1 cellular context compared by ENCODE assay signal in the genomic region with DNA sequence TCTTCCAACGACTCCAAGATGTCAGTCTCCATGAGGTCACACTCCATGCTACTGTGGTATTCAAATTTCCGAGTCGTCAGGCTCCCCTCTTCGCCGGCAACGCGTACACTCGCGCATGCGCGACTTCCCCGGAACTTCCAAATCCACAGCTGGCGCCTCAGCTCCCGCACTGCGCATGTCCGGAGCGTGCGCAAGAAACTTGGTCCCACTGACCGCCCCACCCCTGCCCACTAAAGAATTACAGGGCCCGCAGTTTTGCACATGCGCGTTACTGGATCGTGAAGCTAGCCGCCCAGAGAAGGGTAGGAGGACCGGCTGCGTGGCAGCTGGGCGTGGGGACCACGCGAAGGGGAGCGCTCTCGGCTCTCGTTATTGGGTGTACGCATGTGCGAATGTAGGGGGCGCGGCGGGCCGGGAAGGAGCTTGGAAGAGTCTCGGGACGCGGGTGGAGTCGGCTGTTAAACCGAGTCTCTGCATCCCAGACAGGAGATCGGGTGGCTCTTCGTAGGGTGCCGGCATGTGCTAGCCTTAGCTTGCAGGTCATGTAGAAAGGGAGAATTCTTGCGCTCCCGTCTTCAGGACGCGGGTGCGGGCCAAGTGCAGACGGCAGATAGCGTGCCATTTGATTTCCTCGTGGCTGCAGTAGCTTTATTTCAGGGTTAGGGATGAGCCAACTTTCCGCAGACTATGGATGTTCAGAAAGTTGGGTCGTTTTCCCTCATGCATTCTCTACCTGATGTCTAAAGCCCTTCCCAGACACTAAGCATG.
A peak's percentile ranks its signal among the peaks of the same experiment; 100 is the strongest.
TF ChIP-seq lines count a peak whose summit lies in the region.

Gene FAM98A, minus strand, starts transcription at position 125 of the 768 bp plus-strand sequence. Its CDS starts 78 bp downstream, at position 47.

TF ChIP-seq in K562, 482 proteins besides CTCF, POLR2A, EP300 and RAD21 (continued from another document and continues in another):
- TF ChIP-seq, protein P1, sequence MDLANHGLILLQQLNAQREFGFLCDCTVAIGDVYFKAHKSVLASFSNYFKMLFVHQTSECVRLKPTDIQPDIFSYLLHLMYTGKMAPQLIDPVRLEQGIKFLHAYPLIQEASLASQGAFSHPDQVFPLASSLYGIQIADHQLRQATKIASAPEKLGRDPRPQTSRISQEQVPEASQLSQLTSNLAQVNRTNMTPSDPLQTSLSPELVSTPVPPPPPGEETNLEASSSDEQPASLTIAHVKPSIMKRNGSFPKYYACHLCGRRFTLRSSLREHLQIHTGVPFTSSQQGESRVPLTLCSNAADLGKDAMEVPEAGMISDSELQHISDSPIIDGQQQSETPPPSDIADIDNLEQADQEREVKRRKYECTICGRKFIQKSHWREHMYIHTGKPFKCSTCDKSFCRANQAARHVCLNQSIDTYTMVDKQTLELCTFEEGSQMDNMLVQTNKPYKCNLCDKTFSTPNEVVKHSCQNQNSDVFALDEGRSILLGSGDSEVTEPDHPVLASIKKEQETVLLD (IDR thresholded peaks at IDR 0.05): peak; percentile 99
- peak; percentile 55 for TF ChIP-seq MTA1 (IDR thresholded peaks at IDR 0.05; ENCODE audit: borderline replicate concordance)
- TF ChIP-seq TARDBP (IDR thresholded peaks at IDR 0.05): peak; percentile 95
- peak in 1 of 2 experiments; percentile 58; a peak in 2 of 4 replicates for TF ChIP-seq HDAC1 (IDR thresholded peaks at IDR 0.05)
- no peak for TF ChIP-seq HMG20A (CRISPR knock-in tag; conservative IDR thresholded peaks at IDR 0.05)
- peak in 1 of 2 experiments; percentile 91; a peak in 2 of 4 replicates for TF ChIP-seq TEAD1 (CRISPR knock-in tag; IDR thresholded peaks at IDR 0.05)
- peak; percentile 63 for TF ChIP-seq GABPA (tag; conservative IDR thresholded peaks at IDR 0.05; ENCODE audit: low read depth)
- TF ChIP-seq, protein P2, sequence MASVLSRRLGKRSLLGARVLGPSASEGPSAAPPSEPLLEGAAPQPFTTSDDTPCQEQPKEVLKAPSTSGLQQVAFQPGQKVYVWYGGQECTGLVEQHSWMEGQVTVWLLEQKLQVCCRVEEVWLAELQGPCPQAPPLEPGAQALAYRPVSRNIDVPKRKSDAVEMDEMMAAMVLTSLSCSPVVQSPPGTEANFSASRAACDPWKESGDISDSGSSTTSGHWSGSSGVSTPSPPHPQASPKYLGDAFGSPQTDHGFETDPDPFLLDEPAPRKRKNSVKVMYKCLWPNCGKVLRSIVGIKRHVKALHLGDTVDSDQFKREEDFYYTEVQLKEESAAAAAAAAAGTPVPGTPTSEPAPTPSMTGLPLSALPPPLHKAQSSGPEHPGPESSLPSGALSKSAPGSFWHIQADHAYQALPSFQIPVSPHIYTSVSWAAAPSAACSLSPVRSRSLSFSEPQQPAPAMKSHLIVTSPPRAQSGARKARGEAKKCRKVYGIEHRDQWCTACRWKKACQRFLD (CRISPR knock-in tag; IDR thresholded peaks at IDR 0.05): 0 out of 2 replicates have a peak, but pooled peaks have one; percentile 44
- peak; percentile 82 for TF ChIP-seq RBFOX2 (IDR thresholded peaks at IDR 0.05; ENCODE audit: low read depth, low read length)
- no peak for TF ChIP-seq RBM34 (IDR thresholded peaks at IDR 0.05; ENCODE audit: borderline replicate concordance, insufficient read depth, low read length)
- TF ChIP-seq, protein P3, sequence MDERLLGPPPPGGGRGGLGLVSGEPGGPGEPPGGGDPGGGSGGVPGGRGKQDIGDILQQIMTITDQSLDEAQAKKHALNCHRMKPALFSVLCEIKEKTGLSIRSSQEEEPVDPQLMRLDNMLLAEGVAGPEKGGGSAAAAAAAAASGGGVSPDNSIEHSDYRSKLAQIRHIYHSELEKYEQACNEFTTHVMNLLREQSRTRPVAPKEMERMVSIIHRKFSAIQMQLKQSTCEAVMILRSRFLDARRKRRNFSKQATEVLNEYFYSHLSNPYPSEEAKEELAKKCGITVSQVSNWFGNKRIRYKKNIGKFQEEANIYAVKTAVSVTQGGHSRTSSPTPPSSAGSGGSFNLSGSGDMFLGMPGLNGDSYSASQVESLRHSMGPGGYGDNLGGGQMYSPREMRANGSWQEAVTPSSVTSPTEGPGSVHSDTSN (CRISPR knock-in tag; IDR thresholded peaks at IDR 0.05; ENCODE audit: low read depth): no peak
- TF ChIP-seq, protein P3 (tag; conservative IDR thresholded peaks at IDR 0.05; ENCODE audit: low read depth): no peak
- TF ChIP-seq LEF1 (IDR thresholded peaks at IDR 0.05): no peak
- peak; percentile 77 for TF ChIP-seq HNRNPLL (IDR thresholded peaks at IDR 0.05; ENCODE audit: low read depth, low read length, poor library complexity, severe bottlenecking)
- TF ChIP-seq, protein P4, sequence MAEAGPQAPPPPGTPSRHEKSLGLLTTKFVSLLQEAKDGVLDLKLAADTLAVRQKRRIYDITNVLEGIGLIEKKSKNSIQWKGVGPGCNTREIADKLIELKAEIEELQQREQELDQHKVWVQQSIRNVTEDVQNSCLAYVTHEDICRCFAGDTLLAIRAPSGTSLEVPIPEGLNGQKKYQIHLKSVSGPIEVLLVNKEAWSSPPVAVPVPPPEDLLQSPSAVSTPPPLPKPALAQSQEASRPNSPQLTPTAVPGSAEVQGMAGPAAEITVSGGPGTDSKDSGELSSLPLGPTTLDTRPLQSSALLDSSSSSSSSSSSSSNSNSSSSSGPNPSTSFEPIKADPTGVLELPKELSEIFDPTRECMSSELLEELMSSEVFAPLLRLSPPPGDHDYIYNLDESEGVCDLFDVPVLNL (CRISPR knock-in tag; IDR thresholded peaks at IDR 0.05; ENCODE audit: low read depth): peak; percentile 51; the same call in 1 of the 2 replicates
- TF ChIP-seq MNT (conservative IDR thresholded peaks at IDR 0.05): peak; percentile 80 to 89
- peak; percentile 23; the same call in 1 of the 2 replicates for TF ChIP-seq ATF4 (CRISPR knock-in tag; IDR thresholded peaks at IDR 0.05)
- TF ChIP-seq ZNF184 (CRISPR knock-in tag; IDR thresholded peaks at IDR 0.05): no peak
- TF ChIP-seq ZNF318 (IDR thresholded peaks at IDR 0.05; ENCODE audit: borderline replicate concordance in 1 of 2, low read depth in 1 of 2): no peak
- TF ChIP-seq HSF4 (CRISPR knock-in tag; IDR thresholded peaks at IDR 0.05; ENCODE audit: borderline replicate concordance): no peak
- no peak for TF ChIP-seq ZFP1 (CRISPR knock-in tag; IDR thresholded peaks at IDR 0.05)
- TF ChIP-seq UBTF (IDR thresholded peaks at IDR 0.05; ENCODE audit: borderline replicate concordance in 1 of 2, low read depth in 2 of 2, low read length in 2 of 2): no peak
- TF ChIP-seq RBBP5 (IDR thresholded peaks at IDR 0.05; ENCODE audit: borderline replicate concordance, insufficient read depth, low read length, poor library complexity, severe bottlenecking): peak; percentile 76
- peak; percentile 38; the same call in 1 of the 2 replicates for TF ChIP-seq POLR2AphosphoS5 (IDR thresholded peaks at IDR 0.05; ENCODE audit: control insufficient read depth, insufficient read depth, low read depth, low read length)
- TF ChIP-seq CBX3 (IDR thresholded peaks at IDR 0.05; ENCODE audit: borderline replicate concordance in 1 of 2, low read length in 2 of 2): peak in 1 of 2 experiments; percentile 62; a peak in 1 of 3 replicates
- no peak for TF ChIP-seq ZNF212 (CRISPR knock-in tag; IDR thresholded peaks at IDR 0.05)
- peak; percentile 14; the same call in 1 of the 2 replicates for TF ChIP-seq CBFA2T3 (IDR thresholded peaks at IDR 0.05)
- no peak for TF ChIP-seq SREBF1 (IDR thresholded peaks at IDR 0.05; ENCODE audit: borderline replicate concordance, low read depth, low read length)
- 0 out of 2 replicates have a peak, but pooled peaks have one; percentile 43 for TF ChIP-seq NFIC (IDR thresholded peaks at IDR 0.05)
- no peak for TF ChIP-seq CBX1 (IDR thresholded peaks at IDR 0.05; ENCODE audit: low read depth)
- no peak for TF ChIP-seq THRAP3 (IDR thresholded peaks at IDR 0.05; ENCODE audit: borderline replicate concordance)
